Comparison of ENCODE assay signal across 13 cellular contexts in the genomic region with DNA sequence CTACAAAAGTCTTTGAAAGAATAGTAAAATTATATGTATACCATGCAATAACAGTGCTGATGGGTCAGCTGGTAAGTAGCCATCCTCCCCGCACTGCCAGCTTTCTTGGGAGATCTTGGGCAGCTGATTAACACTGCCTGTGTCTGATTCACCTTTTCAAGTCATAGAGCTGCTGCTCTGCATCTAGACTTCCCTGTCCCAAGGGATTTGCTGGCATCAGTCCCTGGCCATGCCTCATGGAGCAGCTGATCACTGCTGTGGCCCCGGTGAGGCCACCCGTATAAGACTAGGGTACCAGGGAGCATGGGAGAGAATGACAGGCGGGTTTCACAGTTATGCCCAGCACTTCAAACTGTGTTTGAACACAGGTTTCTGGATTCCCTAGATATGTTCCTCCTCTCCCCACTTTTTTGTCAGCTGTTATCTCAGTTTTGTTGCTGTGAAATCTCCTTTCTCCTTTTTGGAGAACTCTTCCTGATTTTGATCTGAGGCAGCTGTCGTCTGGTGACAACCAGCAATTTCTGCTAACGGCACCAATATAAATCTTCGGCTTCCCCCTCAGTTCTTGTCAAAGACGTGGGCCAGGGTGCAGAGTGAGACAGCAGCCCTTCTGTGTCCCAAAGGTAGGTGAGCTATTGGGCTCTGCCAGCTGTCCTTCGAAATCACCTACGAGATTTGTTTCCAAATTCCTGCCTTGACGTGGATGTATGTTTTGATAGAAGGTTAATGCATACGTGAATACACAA.
"Had no signal": no experiment of that assay in that cellular context is flagged by ENCODE, and none has a peak within 500 bp of the region (broad histone marks: within the 10 kb centered on the region; RNA-seq: fewer than 3 reads in every experiment).

No MANE protein-coding gene starts in this region.

- H3K27ac ChIP-seq: epithelial cell of prostate, stomach had no signal

- DNase-seq: activated CD4-positive, alpha-beta T cell treated with anti-CD3 and anti-CD28 coated beads, Interleukin-2, amount 50 U/mL, for 1 hour; activated CD8-positive, alpha-beta memory T cell treated with anti-CD3 and anti-CD28 coated beads, Interleukin-2, amount 10 ng/mL, durations not matched to agents 7 days and 5 days; activated effector memory CD4-positive, alpha-beta T cell treated with anti-CD3 and anti-CD28 coated beads, Interleukin-2, amount 50 U/mL, for 16 hours; activated T-cell treated with anti-CD3 and anti-CD28 coated beads, Interleukin-2, amount 50 U/mL, for 4 hours; amniotic stem cell; effector memory CD8-positive, alpha-beta T cell; left colon; stimulated activated CD4-positive, alpha-beta T cell treated with anti-CD3 and anti-CD28 coated beads, Interleukin-4, amount 100 ng/mL, for 24 hours; stomach; T-helper 17 cell had no signal

- H3K4me3 ChIP-seq: stomach had no signal

- H3K36me3 ChIP-seq: stomach had no signal

- H3K9me3 ChIP-seq: stomach had no signal

- ATAC-seq: activated CD8-positive, alpha-beta memory T cell treated with anti-CD3 and anti-CD28 coated beads, Interleukin-2, amount 10 ng/mL, durations not matched to agents 7 days and 5 days; activated naive CD4-positive, alpha-beta T cell treated with anti-CD3 and anti-CD28 coated beads, Interleukin-2, amount 50 U/mL, for 72 hours; activated T-cell treated with anti-CD3 and anti-CD28 coated beads, Interleukin-2, amount 50 U/mL, for 4 hours; effector memory CD8-positive, alpha-beta T cell; left colon; natural killer cell treated with Interleukin-12 subunit alpha and Interleukin-12 subunit beta and Interleukin-15 and Interleukin-18, amount 100 ng/mL, for 72 hours; T-helper 17 cell had no signal

- H3K4me1 ChIP-seq: stomach had no signal
